13 cellular contexts compared by ENCODE assay signal in the genomic region with DNA sequence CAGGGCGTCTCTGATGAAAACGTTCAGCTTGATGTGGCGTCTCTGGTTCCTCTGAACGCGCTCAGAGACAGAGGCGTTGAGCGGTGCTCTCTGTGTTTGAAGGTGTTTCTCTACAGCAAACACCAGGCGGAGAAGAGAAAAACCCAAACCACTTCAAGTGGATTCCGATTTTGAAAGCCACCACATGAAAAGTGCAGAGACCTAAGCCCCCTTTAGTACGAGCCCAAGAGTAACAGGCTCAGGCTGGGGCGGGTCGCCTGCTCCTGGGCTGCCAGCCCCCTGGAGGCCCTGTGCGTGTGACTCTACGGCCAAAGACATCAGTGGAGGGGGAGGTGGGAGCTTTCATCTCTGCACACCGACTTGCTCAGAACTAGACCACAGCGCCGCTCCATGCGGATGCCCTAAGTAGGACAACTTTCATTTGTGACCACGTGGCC.
DNase-seq lines count a peak whose midpoint lies in the region; ATAC-seq, FAIRE-seq and TF ChIP-seq lines count a peak whose summit lies in the region.
"Had no signal": no experiment of that assay in that cellular context is flagged by ENCODE, and none has a peak within 500 bp of the region (broad histone marks: within the 10 kb centered on the region; RNA-seq: fewer than 3 reads in every experiment).

No MANE protein-coding gene starts in this region.

- H3K27ac ChIP-seq in naive thymus-derived CD4-positive, alpha-beta T cell (ENCODE audit: low read depth, low read length), result no peak overlapping the region
- H3K27ac ChIP-seq: pancreas had no signal

- H3K27me3 ChIP-seq in naive thymus-derived CD4-positive, alpha-beta T cell (ENCODE audit: control insufficient read depth in 2 of 2, insufficient read depth in 2 of 2, low read length in 2 of 2), result no peaks in the 10 kb centered on the region
- H3K27me3 ChIP-seq: pancreas had no signal

- CTCF ChIA-PET in activated B cell treated with CpG ODN at 0.5 μM for 24 hours (lab: Charles Lee), result no interaction called here
- CTCF ChIA-PET in naive thymus-derived CD4-positive, alpha-beta T cell (lab: Charles Lee), result interaction anchor here (1.0 kb wide), 1 partner anchor 10 kb away, joined by 3 read pairs; no protein-coding TSS in a partner anchor

- no peaks in the 10 kb centered on the region for H3K36me3 Mint-ChIP-seq in activated B cell treated with CpG ODN at 0.5 μM for 24 hours (ENCODE audit: low read depth)
- no peaks in the 10 kb centered on the region for H3K36me3 Mint-ChIP-seq in activated T-cell treated with anti-CD3 and anti-CD28 coated beads, Interleukin-2, amount 50 U/mL, for 4 hours (ENCODE audit: insufficient read depth)
- peaks cover 0 to 21% (median 0%) of the 10 kb centered on the region in 5 donors for H3K36me3 Mint-ChIP-seq in naive thymus-derived CD4-positive, alpha-beta T cell
- no peaks in the 10 kb centered on the region for H3K36me3 Mint-ChIP-seq in stimulated activated naive B cell treated with anti-CD40 and anti-IgM and Interleukin-4, amounts not matched to agents 10 μg/mL and 1 μg/mL and 100 μg/mL, for 72 hours

- no peak overlapping the region for H3K4me3 Mint-ChIP-seq in activated B cell treated with CpG ODN at 0.5 μM for 24 hours
- peak overlapping the region; percentile 67 for H3K4me3 Mint-ChIP-seq in activated T-cell treated with anti-CD3 and anti-CD28 coated beads, Interleukin-2, amount 50 U/mL, for 4 hours
- peak overlapping the region; percentile 69 to 85 (median 80) for H3K4me3 Mint-ChIP-seq in naive thymus-derived CD4-positive, alpha-beta T cell
- no peak overlapping the region for H3K4me3 Mint-ChIP-seq in stimulated activated naive B cell treated with anti-CD40 and anti-IgM and Interleukin-4, amounts not matched to agents 10 μg/mL and 1 μg/mL and 100 μg/mL, for 72 hours

- peaks cover 20% of the 10 kb centered on the region for H3K27me3 Mint-ChIP-seq in activated B cell treated with CpG ODN at 0.5 μM for 24 hours
- peaks cover 6% of the 10 kb centered on the region for H3K27me3 Mint-ChIP-seq in activated T-cell treated with anti-CD3 and anti-CD28 coated beads, Interleukin-2, amount 50 U/mL, for 4 hours (ENCODE audit: low read depth)
- H3K27me3 Mint-ChIP-seq in naive thymus-derived CD4-positive, alpha-beta T cell, result peaks cover 13 to 29% (median 23%) of the 10 kb centered on the region in 5 donors
- H3K27me3 Mint-ChIP-seq in stimulated activated naive B cell treated with anti-CD40 and anti-IgM and Interleukin-4, amounts not matched to agents 10 μg/mL and 1 μg/mL and 100 μg/mL, for 72 hours, result peaks cover 50 to 59% of the 10 kb centered on the region in 2 donors

- POLR2A ChIA-PET in activated B cell treated with CpG ODN at 0.5 μM for 24 hours (lab: Charles Lee), result no interaction called here
- POLR2A ChIA-PET in naive thymus-derived CD4-positive, alpha-beta T cell (lab: Charles Lee), result interaction anchor here (0.9 to 1.0 kb wide), 2 partner anchors 12 to 15 kb away, joined by 3 to 4 read pairs; no protein-coding TSS in a partner anchor

- no peaks in the 10 kb centered on the region for H3K9me3 ChIP-seq in naive thymus-derived CD4-positive, alpha-beta T cell (ENCODE audit: control insufficient read depth in 2 of 3, low read length in 3 of 3)
- H3K9me3 ChIP-seq: pancreas had no signal

- no peaks in the 10 kb centered on the region for H3K36me3 ChIP-seq in naive thymus-derived CD4-positive, alpha-beta T cell (ENCODE audit: control insufficient read depth in 2 of 3, insufficient read depth in 3 of 3, low read length in 3 of 3)
- H3K36me3 ChIP-seq: pancreas had no signal

- TF ChIP-seq CTCF in activated B cell treated with CpG ODN at 0.5 μM for 24 hours (IDR thresholded peaks at IDR 0.05), result no peak

- FAIRE-seq in GM19239 (lab: Jason Lieb, UNC), result no peak
- FAIRE-seq in urothelium cell line (lab: Jason Lieb, UNC), result no peak
- FAIRE-seq: pancreas had no signal

- no peak for DNase-seq in activated B cell treated with CpG ODN at 0.5 μM for 24 hours
- DNase-seq in activated T-cell treated with anti-CD3 and anti-CD28 coated beads, Interleukin-2, amount 50 U/mL, for 4 hours, result peak; percentile 39
- peak; percentile 18 to 74 (median 68) for DNase-seq in naive thymus-derived CD4-positive, alpha-beta T cell
- peak; percentile 5 for DNase-seq in stimulated activated naive B cell treated with anti-CD40 and anti-IgM and Interleukin-4, amounts not matched to agents 10 μg/mL and 1 μg/mL and 100 μg/mL, for 72 hours
- no peak for DNase-seq in GM19239 (ENCODE audit: insufficient read length, low spot score)
- no peak for DNase-seq in nucleus accumbens (lab: John Stamatoyannopoulos, UW)
- DNase-seq in urothelium cell line (ENCODE audit: low spot score), result no peak
- DNase-seq: cortex of kidney, DMS53, pancreas had no signal

- H3K4me1 ChIP-seq in naive thymus-derived CD4-positive, alpha-beta T cell (ENCODE audit: control insufficient read depth in 2 of 2, insufficient read depth in 2 of 2, low read length in 2 of 2), result peaks cover 38 to 51% of the 10 kb centered on the region in 2 donors
- H3K4me1 ChIP-seq: pancreas had no signal

- ATAC-seq in activated B cell treated with CpG ODN at 0.5 μM for 24 hours (ENCODE audit: low read depth), result no peak
- peak; percentile 62 to 67 for ATAC-seq in activated T-cell treated with anti-CD3 and anti-CD28 coated beads, Interleukin-2, amount 50 U/mL, for 4 hours
- peak; percentile 88 for ATAC-seq in naive thymus-derived CD4-positive, alpha-beta T cell
- ATAC-seq in stimulated activated naive B cell treated with anti-CD40 and anti-IgM and Interleukin-4, amounts not matched to agents 10 μg/mL and 1 μg/mL and 100 μg/mL, for 72 hours (replicated peaks), result no peak
- ATAC-seq in GM19328 (IDR thresholded peaks at IDR 0.05; ENCODE audit: unreplicated experiment), result no peak
- ATAC-seq: left lobe of liver, pancreas had no signal

- H3K9me3 Mint-ChIP-seq in activated B cell treated with CpG ODN at 0.5 μM for 24 hours, result no peaks in the 10 kb centered on the region
- no peaks in the 10 kb centered on the region for H3K9me3 Mint-ChIP-seq in activated T-cell treated with anti-CD3 and anti-CD28 coated beads, Interleukin-2, amount 50 U/mL, for 4 hours
- peaks cover 0 to 5% (median 0%) of the 10 kb centered on the region in 11 donors for H3K9me3 Mint-ChIP-seq in naive thymus-derived CD4-positive, alpha-beta T cell
- H3K9me3 Mint-ChIP-seq in stimulated activated naive B cell treated with anti-CD40 and anti-IgM and Interleukin-4, amounts not matched to agents 10 μg/mL and 1 μg/mL and 100 μg/mL, for 72 hours, result no peaks in the 10 kb centered on the region

- peak overlapping the region; percentile 4 for H3K27ac Mint-ChIP-seq in activated B cell treated with CpG ODN at 0.5 μM for 24 hours
- peak overlapping the region in 7 of 9 donors; percentile 48 to 91 (median 62) for H3K27ac Mint-ChIP-seq in naive thymus-derived CD4-positive, alpha-beta T cell
- H3K27ac Mint-ChIP-seq in stimulated activated naive B cell treated with anti-CD40 and anti-IgM and Interleukin-4, amounts not matched to agents 10 μg/mL and 1 μg/mL and 100 μg/mL, for 72 hours, result peak overlapping the region; percentile 7
- H3K27ac Mint-ChIP-seq: IgD-negative memory B cell had no signal

- H3K4me3 ChIP-seq in naive thymus-derived CD4-positive, alpha-beta T cell (ENCODE audit: low read length), result peak overlapping the region; percentile 54
- H3K4me3 ChIP-seq: pancreas had no signal

- intact Hi-C loops in activated B cell treated with CpG ODN at 0.5 μM for 24 hours (cut with micrococcal nuclease), result no loop called here
- intact Hi-C loops in naive thymus-derived CD4-positive, alpha-beta T cell (cut with micrococcal nuclease), result loop anchor here (1.0 to 10.0 kb wide), 13 partner anchors 14 to 1733 kb away; a partner anchor contains a TSS

- H3K4me1 Mint-ChIP-seq in activated B cell treated with CpG ODN at 0.5 μM for 24 hours, result peaks cover 33% of the 10 kb centered on the region
- H3K4me1 Mint-ChIP-seq in activated T-cell treated with anti-CD3 and anti-CD28 coated beads, Interleukin-2, amount 50 U/mL, for 4 hours (ENCODE audit: low read depth), result peaks cover 73% of the 10 kb centered on the region
- H3K4me1 Mint-ChIP-seq in naive thymus-derived CD4-positive, alpha-beta T cell, result peaks cover 39 to 88% (median 58%) of the 10 kb centered on the region in 7 donors
- H3K4me1 Mint-ChIP-seq in stimulated activated naive B cell treated with anti-CD40 and anti-IgM and Interleukin-4, amounts not matched to agents 10 μg/mL and 1 μg/mL and 100 μg/mL, for 72 hours, result peaks cover 35 to 47% of the 10 kb centered on the region in 2 donors

Comparison
In these comparisons a context has a peak if more than half of its experiments do, and no peak if none do; other contexts are left out.
1. ATAC-seq: peak in activated T-cell treated with anti-CD3 and anti-CD28 coated beads, Interleukin-2, amount 50 U/mL, for 4 hours (2 of 2) and naive thymus-derived CD4-positive, alpha-beta T cell (single experiment); none in activated B cell treated with CpG ODN at 0.5 μM for 24 hours (single experiment), stimulated activated naive B cell treated with anti-CD40 and anti-IgM and Interleukin-4, amounts not matched to agents 10 μg/mL and 1 μg/mL and 100 μg/mL, for 72 hours (0 of 2) and GM19328 (single experiment).
2. DNase-seq: peak in activated T-cell treated with anti-CD3 and anti-CD28 coated beads, Interleukin-2, amount 50 U/mL, for 4 hours (single experiment), naive thymus-derived CD4-positive, alpha-beta T cell (9 of 9) and stimulated activated naive B cell treated with anti-CD40 and anti-IgM and Interleukin-4, amounts not matched to agents 10 μg/mL and 1 μg/mL and 100 μg/mL, for 72 hours (single experiment); none in activated B cell treated with CpG ODN at 0.5 μM for 24 hours (single experiment), GM19239 (single experiment), nucleus accumbens (0 of 56) and urothelium cell line (single experiment).
3. H3K27ac Mint-ChIP-seq: peak in every context shown above with its lines; median percentile 62 in naive thymus-derived CD4-positive, alpha-beta T cell; 7 in stimulated activated naive B cell treated with anti-CD40 and anti-IgM and Interleukin-4, amounts not matched to agents 10 μg/mL and 1 μg/mL and 100 μg/mL, for 72 hours; 4 in activated B cell treated with CpG ODN at 0.5 μM for 24 hours.
4. H3K4me3 Mint-ChIP-seq: peak in activated T-cell treated with anti-CD3 and anti-CD28 coated beads, Interleukin-2, amount 50 U/mL, for 4 hours (single experiment) and naive thymus-derived CD4-positive, alpha-beta T cell (10 of 10); none in activated B cell treated with CpG ODN at 0.5 μM for 24 hours (single experiment) and stimulated activated naive B cell treated with anti-CD40 and anti-IgM and Interleukin-4, amounts not matched to agents 10 μg/mL and 1 μg/mL and 100 μg/mL, for 72 hours (0 of 2).